Comparison of ENCODE assay signal across 8 cellular contexts in the genomic region with DNA sequence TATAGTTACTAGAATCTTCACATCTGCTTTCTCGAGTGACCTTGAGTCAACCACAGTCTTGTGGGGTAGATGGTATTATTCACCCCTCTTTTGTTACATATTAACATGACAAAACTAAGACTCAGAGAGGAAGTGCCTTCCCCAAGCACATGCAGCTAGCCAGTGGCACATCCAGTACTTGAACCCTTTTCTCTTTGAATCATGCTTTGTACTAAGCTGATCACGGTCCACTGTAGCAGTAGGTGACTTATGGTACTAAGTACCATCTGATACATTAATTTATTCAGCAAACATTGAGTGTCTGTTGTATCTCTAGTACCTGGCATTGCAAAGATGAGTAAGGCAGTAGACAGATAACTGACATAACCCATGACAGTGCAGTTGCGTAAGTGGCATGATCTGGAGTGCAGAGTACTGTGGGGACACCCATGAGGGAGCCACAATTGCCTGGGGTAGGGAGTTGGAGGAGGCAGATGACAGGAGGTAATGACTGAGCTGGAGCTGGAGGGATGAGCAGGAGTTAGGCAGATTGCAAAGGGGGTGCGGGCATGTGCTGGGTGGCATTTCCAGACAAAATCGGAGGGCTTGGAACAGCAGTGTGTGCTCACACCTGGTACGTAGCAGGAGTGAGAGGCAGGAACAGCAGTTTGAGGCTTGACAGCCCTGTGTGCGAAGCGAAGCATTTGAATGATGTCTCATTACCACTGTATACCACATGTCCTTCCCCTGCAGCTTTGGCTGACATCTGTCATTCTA. TPM values are rescaled to one million over a fixed set of nuclear protein-coding genes. Genes with fewer than 3 reads are reported as not detected.
DNase-seq lines count a peak whose midpoint lies in the region; ATAC-seq and TF ChIP-seq lines count a peak whose summit lies in the region.

No MANE protein-coding gene starts in this region.

- peak in 1 of 2 donors; percentile 12 for ATAC-seq in CD4-positive, CD25-positive, alpha-beta regulatory T cell (ENCODE audit: low read depth in 2 of 2)
- peak; percentile 95 for ATAC-seq in GM19468 (IDR thresholded peaks at IDR 0.05; ENCODE audit: extremely low read depth, unreplicated experiment)
- peak; percentile 81 for ATAC-seq in HG03520 (IDR thresholded peaks at IDR 0.05; ENCODE audit: unreplicated experiment)

- no peaks in the 10 kb centered on the region for H3K27me3 ChIP-seq in CD4-positive, CD25-positive, alpha-beta regulatory T cell (ENCODE audit: control insufficient read depth, insufficient read depth, low read length)
- H3K27me3 ChIP-seq in endodermal cell (ENCODE audit: control insufficient read depth, insufficient read depth, low read length, poor library complexity, severe bottlenecking) (no peaks in the 10 kb centered on the region), testis (no peaks in the 10 kb centered on the region), tibial artery (no peaks in the 10 kb centered on the region)

- 94% methylated on average over 5 to 7 of the region's 8 CpGs for WGBS in endodermal cell (ENCODE audit: insufficient coverage in 1 of 2, insufficient read length in 1 of 2), 2 experiments
- WGBS in testis, 2 donors, result 91 to 92% methylated on average over 8 of the region's 8 CpGs

- H3K27ac ChIP-seq in CD4-positive, CD25-positive, alpha-beta regulatory T cell (ENCODE audit: insufficient read depth, low read length, poor library complexity, severe bottlenecking), result no peak overlapping the region
- no peak overlapping the region for H3K27ac ChIP-seq in endodermal cell (ENCODE audit: low read depth, low read length)
- no peak overlapping the region for H3K27ac ChIP-seq in testis
- no peak overlapping the region for H3K27ac ChIP-seq in tibial artery

- no peak overlapping the region for H3K4me3 ChIP-seq in CD4-positive, CD25-positive, alpha-beta regulatory T cell (ENCODE audit: low read depth, low read length)
- H3K4me3 ChIP-seq in endodermal cell (ENCODE audit: low read length), result no peak overlapping the region
- H3K4me3 ChIP-seq in testis, result no peak overlapping the region
- H3K4me3 ChIP-seq in tibial artery, result no peak overlapping the region

- no peaks in the 10 kb centered on the region for H3K9me3 Mint-ChIP-seq in CD4-positive, CD25-positive, alpha-beta regulatory T cell
- peaks cover 11% of the 10 kb centered on the region for H3K9me3 Mint-ChIP-seq in endodermal cell

- H3K9me3 ChIP-seq in CD4-positive, CD25-positive, alpha-beta regulatory T cell (ENCODE audit: control insufficient read depth in 2 of 2, low read length in 2 of 2), result no peaks in the 10 kb centered on the region
- H3K9me3 ChIP-seq in endodermal cell (ENCODE audit: control insufficient read depth, low read length) (no peaks in the 10 kb centered on the region), testis (no peaks in the 10 kb centered on the region), tibial artery (no peaks in the 10 kb centered on the region)

- no peak overlapping the region for H3K9ac ChIP-seq in endodermal cell (ENCODE audit: extremely low read depth, low read length, poor library complexity, severe bottlenecking)

- no peaks in the 10 kb centered on the region for H3K36me3 Mint-ChIP-seq in CD4-positive, CD25-positive, alpha-beta regulatory T cell
- H3K36me3 Mint-ChIP-seq in endodermal cell (ENCODE audit: low read depth), result peaks cover 15% of the 10 kb centered on the region

- TF ChIP-seq CTCF in endodermal cell (conservative IDR thresholded peaks at IDR 0.05), result no peak
- TF ChIP-seq CTCF in testis (IDR thresholded peaks at IDR 0.05), result no peak
- TF ChIP-seq CTCF in tibial artery (IDR thresholded peaks at IDR 0.05), result no peak

- H3K4me3 Mint-ChIP-seq in CD4-positive, CD25-positive, alpha-beta regulatory T cell, result peak overlapping the region in 1 of 4 donors; percentile 3
- H3K4me3 Mint-ChIP-seq in endodermal cell, result no peak overlapping the region

- H3K4me1 Mint-ChIP-seq in CD4-positive, CD25-positive, alpha-beta regulatory T cell, result peaks cover 12 to 21% (median 16%) of the 10 kb centered on the region in 4 donors
- H3K4me1 Mint-ChIP-seq in endodermal cell, result peaks cover 59% of the 10 kb centered on the region

- peak overlapping the region in 2 of 3 donors; percentile 8 to 33 for H3K27ac Mint-ChIP-seq in CD4-positive, CD25-positive, alpha-beta regulatory T cell
- H3K27ac Mint-ChIP-seq in endodermal cell, result peak overlapping the region; percentile 14

- no peaks in the 10 kb centered on the region for H3K36me3 ChIP-seq in CD4-positive, CD25-positive, alpha-beta regulatory T cell (ENCODE audit: control insufficient read depth, insufficient read depth, low read length)
- peaks cover 4% of the 10 kb centered on the region for H3K36me3 ChIP-seq in endodermal cell (ENCODE audit: control insufficient read depth, insufficient read depth, low read length)
- H3K36me3 ChIP-seq in testis (ENCODE audit: low read depth, missing control alignments), result no peaks in the 10 kb centered on the region
- no peaks in the 10 kb centered on the region for H3K36me3 ChIP-seq in tibial artery

- DNase-seq in CD4-positive, CD25-positive, alpha-beta regulatory T cell, result no peak
- DNase-seq in endodermal cell, result no peak
- DNase-seq in testis, result no peak
- no peak for DNase-seq in tibial artery
- no peak for DNase-seq in DMS153 treated with DMSO at 0.1 percent for 48 hours (lab: John Stamatoyannopoulos, UW; ENCODE audit: unreplicated experiment)
- DNase-seq in NCI-H82 (lab: John Stamatoyannopoulos, UW), result no peak

- H3K4me1 ChIP-seq in CD4-positive, CD25-positive, alpha-beta regulatory T cell (ENCODE audit: control insufficient read depth, insufficient read depth, low read length, poor library complexity, severe bottlenecking), result no peaks in the 10 kb centered on the region
- H3K4me1 ChIP-seq in endodermal cell (ENCODE audit: control insufficient read depth, insufficient read depth, low read length), result peaks cover 33% of the 10 kb centered on the region
- H3K4me1 ChIP-seq in testis, result no peaks in the 10 kb centered on the region
- H3K4me1 ChIP-seq in tibial artery, result peaks cover 0 to 30% (median 11%) of the 10 kb centered on the region in 4 donors

- intact Hi-C loops in testis (cut with DNase I; ENCODE audit: low total_unique reads), result no loop called here
- intact Hi-C loops in tibial artery (cut with DNase I; ENCODE audit: low total_unique reads), result no loop called here

- TF ChIP-seq POLR2A in testis (IDR thresholded peaks at IDR 0.05), result no peak

- H3K27me3 Mint-ChIP-seq in CD4-positive, CD25-positive, alpha-beta regulatory T cell, result peaks cover 4% of the 10 kb centered on the region
- H3K27me3 Mint-ChIP-seq in endodermal cell (ENCODE audit: insufficient read depth), result no peaks in the 10 kb centered on the region

RNA-seq across cellular contexts. Expression of a gene that starts 29.8 kb away (rescaled TPM):
- 5.5 TPM for total RNA-seq in CD4-positive, CD25-positive, alpha-beta regulatory T cell
- 10 to 100 TPM in 2 of 4 donors, 1 to 10 TPM in 2; 9.6 to 12.8 (median 11.2) TPM for polyA plus RNA-seq in CD4-positive, CD25-positive, alpha-beta regulatory T cell
- total RNA-seq in endodermal cell, result 10 to 100 TPM; 65.8 to 73.6 TPM
- 56.3 TPM for polyA plus RNA-seq in endodermal cell (2013, experiment 1 of 2)
- polyA plus RNA-seq in endodermal cell (2013, experiment 2 of 2), result 54.6 TPM
- 10 to 100 TPM; 27.6 to 29.7 TPM for total RNA-seq in testis
- polyA plus RNA-seq in testis (ENCODE audit: insufficient read depth, low read depth, low replicate concordance), result 29.9 TPM
